In genomic region chr10:25959540-25960232, GRCh38 we compare ENCODE assay signal across 26 cellular contexts. TPM values are rescaled to one million over a fixed set of nuclear protein-coding genes. Genes with fewer than 3 reads are reported as not detected.
DNase-seq lines count a peak whose midpoint lies in the region; ATAC-seq and TF ChIP-seq lines count a peak whose summit lies in the region.
"Had no signal": no experiment of that assay in that cellular context is flagged by ENCODE, and none has a peak within 500 bp of the region (broad histone marks: within the 10 kb centered on the region; RNA-seq: fewer than 3 reads in every experiment).

No MANE protein-coding gene starts in this region.

- peaks cover 10% of the 10 kb centered on the region for H3K27me3 ChIP-seq in DND-41 (ENCODE audit: insufficient read depth, low read length, poor library complexity)
- H3K27me3 ChIP-seq in prostate gland (replicated peaks; ENCODE audit: insufficient read depth) = no peaks in the 10 kb centered on the region

- no peak overlapping the region for H3K27ac ChIP-seq in DND-41 (ENCODE audit: low read length)
- no peak overlapping the region for H3K27ac ChIP-seq in prostate gland

- H3K4me1 Mint-ChIP-seq in central memory CD8-positive, alpha-beta T cell = no peaks in the 10 kb centered on the region
- H3K4me1 Mint-ChIP-seq in stimulated activated naive CD8-positive, alpha-beta T cell treated with anti-CD3 and anti-CD28 coated beads, Interleukin-15, amount 100 ng/mL, for 72 hours = no peaks in the 10 kb centered on the region
- H3K4me1 Mint-ChIP-seq: CD4-positive, alpha-beta memory T cell; GM23338 had no signal

- H2AFZ ChIP-seq in DND-41 (ENCODE audit: low read depth, low read length) = no peak overlapping the region
- H2AFZ ChIP-seq: GM23338 had no signal

- no peaks in the 10 kb centered on the region for H3K36me3 ChIP-seq in DND-41 (ENCODE audit: insufficient read depth, low read length)
- no peaks in the 10 kb centered on the region for H3K36me3 ChIP-seq in prostate gland

- intact Hi-C loops in prostate gland (cut with DNase I) = no loop called here

- H3K27ac Mint-ChIP-seq in central memory CD8-positive, alpha-beta T cell (ENCODE audit: low read depth) = peak overlapping the region; percentile 13
- H3K27ac Mint-ChIP-seq in stimulated activated naive CD8-positive, alpha-beta T cell treated with anti-CD3 and anti-CD28 coated beads, Interleukin-15, amount 100 ng/mL, for 72 hours = no peak overlapping the region
- H3K27ac Mint-ChIP-seq: CD4-positive, alpha-beta memory T cell; GM23338; H9 had no signal

- no peaks in the 10 kb centered on the region for H4K20me1 ChIP-seq in DND-41 (ENCODE audit: insufficient read depth, low read length)

- H3K4me2 ChIP-seq in DND-41 (ENCODE audit: insufficient read depth, low read length) = no peak overlapping the region
- H3K4me2 ChIP-seq: GM23338, SK-N-SH had no signal

- DNase-seq in DND-41 = no peak
- DNase-seq in KBM-7 = peak; percentile 11
- peak; percentile 43 for DNase-seq in NCI-H69 (lab: John Stamatoyannopoulos, UW)
- no peak for DNase-seq in central memory CD8-positive, alpha-beta T cell (ENCODE audit: low spot score in 2 of 2)
- DNase-seq in stimulated activated naive CD8-positive, alpha-beta T cell treated with anti-CD3 and anti-CD28 coated beads, Interleukin-15, amount 100 ng/mL, for 72 hours = no peak
- DNase-seq in prostate gland (ENCODE audit: low spot score) = no peak
- DNase-seq: C1 segment of cervical spinal cord; CD4-positive, alpha-beta memory T cell; COR-L47; DMS53; H9; NCI-H1105; NCI-H1436 treated with DMSO at 0.1 percent for 48 hours; NCI-H187 treated with DMSO at 0.1 percent for 48 hours; NCI-H2171 treated with DMSO at 0.1 percent for 48 hours; NCI-H345; NCI-H510A treated with DMSO at 0.1 percent for 48 hours; NCI-H748 treated with DMSO at 0.1 percent for 48 hours; NK-92 treated with Interleukin-12 subunit alpha and Interleukin-12 subunit beta, amount 100 ng/mL, for 24 hours; SK-N-SH; T-helper 2 cell had no signal

- peaks cover 8% of the 10 kb centered on the region for H3K9me3 Mint-ChIP-seq in central memory CD8-positive, alpha-beta T cell
- H3K9me3 Mint-ChIP-seq in stimulated activated naive CD8-positive, alpha-beta T cell treated with anti-CD3 and anti-CD28 coated beads, Interleukin-15, amount 100 ng/mL, for 72 hours = peaks cover 12 to 26% of the 10 kb centered on the region in 2 donors

- no peak overlapping the region for H3K4me3 Mint-ChIP-seq in central memory CD8-positive, alpha-beta T cell
- H3K4me3 Mint-ChIP-seq in stimulated activated naive CD8-positive, alpha-beta T cell treated with anti-CD3 and anti-CD28 coated beads, Interleukin-15, amount 100 ng/mL, for 72 hours = no peak overlapping the region
- H3K4me3 Mint-ChIP-seq: CD4-positive, alpha-beta memory T cell; GM23338; H9 had no signal

- TF ChIP-seq CTCF in DND-41 (IDR thresholded peaks at IDR 0.05; ENCODE audit: borderline replicate concordance, extremely low read depth, low read length, poor library complexity, severe bottlenecking) (no peak), prostate gland (IDR thresholded peaks at IDR 0.05) (no peak)

- peaks cover 4% of the 10 kb centered on the region for H3K27me3 Mint-ChIP-seq in central memory CD8-positive, alpha-beta T cell
- H3K27me3 Mint-ChIP-seq in stimulated activated naive CD8-positive, alpha-beta T cell treated with anti-CD3 and anti-CD28 coated beads, Interleukin-15, amount 100 ng/mL, for 72 hours = peaks cover 11% of the 10 kb centered on the region

- in situ Hi-C loops in KBM-7 (cut with MboI; ENCODE audit: low pct_unique_long_range_greater_than_20kb, low sequenced_read_pairs) = no loop called here

- ATAC-seq in DND-41 (ENCODE audit: insufficient read depth, low read depth) = peak; percentile 49; the same call in 1 of the 3 replicates
- no peak for ATAC-seq in central memory CD8-positive, alpha-beta T cell (replicated peaks; ENCODE audit: extremely low read depth, poor library complexity, severe bottlenecking)
- no peak for ATAC-seq in stimulated activated naive CD8-positive, alpha-beta T cell treated with anti-CD3 and anti-CD28 coated beads, Interleukin-15, amount 100 ng/mL, for 72 hours
- no peak for ATAC-seq in HG02870 (IDR thresholded peaks at IDR 0.05; ENCODE audit: unreplicated experiment)
- ATAC-seq: GM23338 had no signal

- H3K4me1 ChIP-seq in DND-41 (ENCODE audit: insufficient read depth, low read length) (no peaks in the 10 kb centered on the region; the same call in 1 of the 2 replicates), prostate gland (replicated peaks) (no peaks in the 10 kb centered on the region)

- H3K9me3 ChIP-seq in DND-41 (ENCODE audit: insufficient read depth, low read length, severe bottlenecking) (no peaks in the 10 kb centered on the region), prostate gland (no peaks in the 10 kb centered on the region)
- H3K9me3 ChIP-seq: SK-N-SH had no signal

- no peak overlapping the region for H3K4me3 ChIP-seq in DND-41 (ENCODE audit: low read depth in 1 of 2, low read length in 2 of 2)
- no peak overlapping the region for H3K4me3 ChIP-seq in prostate gland
- H3K4me3 ChIP-seq: GM23338 had no signal

- no peaks in the 10 kb centered on the region for H3K36me3 Mint-ChIP-seq in central memory CD8-positive, alpha-beta T cell (ENCODE audit: insufficient read depth)
- H3K36me3 Mint-ChIP-seq: CD4-positive, alpha-beta memory T cell had no signal

- H3K79me2 ChIP-seq in DND-41 (ENCODE audit: insufficient read depth, low read length) = no peaks in the 10 kb centered on the region

- WGBS in prostate gland = 81% methylated on average over 3 of the region's 3 CpGs

- TF ChIP-seq POLR2A in prostate gland (IDR thresholded peaks at IDR 0.05) = no peak

- H3K9ac ChIP-seq in DND-41 (ENCODE audit: low read depth, low read length) = no peak overlapping the region
- H3K9ac ChIP-seq: SK-N-SH had no signal

RNA-seq across cellular contexts. Expression of gene MYO3A, which starts 25.7 kb away (rescaled TPM):
- total RNA-seq in prostate gland = 1 to 10 TPM in 1 of 2 donors, not detected in 1; 5.2 TPM
- total RNA-seq: CD4-positive, alpha-beta memory T cell; LHCN-M2; MCF 10A; OCI-LY7 had no signal

Comparison
In these comparisons a context has a peak if more than half of its experiments do, and no peak if none do; other contexts are left out.
1. DNase-seq: peak in KBM-7 (single experiment) and NCI-H69 (single experiment); none in DND-41 (single experiment), central memory CD8-positive, alpha-beta T cell (0 of 2), stimulated activated naive CD8-positive, alpha-beta T cell treated with anti-CD3 and anti-CD28 coated beads, Interleukin-15, amount 100 ng/mL, for 72 hours (0 of 2) and prostate gland (single experiment).